8 cellular contexts compared by ENCODE assay signal in the genomic region with DNA sequence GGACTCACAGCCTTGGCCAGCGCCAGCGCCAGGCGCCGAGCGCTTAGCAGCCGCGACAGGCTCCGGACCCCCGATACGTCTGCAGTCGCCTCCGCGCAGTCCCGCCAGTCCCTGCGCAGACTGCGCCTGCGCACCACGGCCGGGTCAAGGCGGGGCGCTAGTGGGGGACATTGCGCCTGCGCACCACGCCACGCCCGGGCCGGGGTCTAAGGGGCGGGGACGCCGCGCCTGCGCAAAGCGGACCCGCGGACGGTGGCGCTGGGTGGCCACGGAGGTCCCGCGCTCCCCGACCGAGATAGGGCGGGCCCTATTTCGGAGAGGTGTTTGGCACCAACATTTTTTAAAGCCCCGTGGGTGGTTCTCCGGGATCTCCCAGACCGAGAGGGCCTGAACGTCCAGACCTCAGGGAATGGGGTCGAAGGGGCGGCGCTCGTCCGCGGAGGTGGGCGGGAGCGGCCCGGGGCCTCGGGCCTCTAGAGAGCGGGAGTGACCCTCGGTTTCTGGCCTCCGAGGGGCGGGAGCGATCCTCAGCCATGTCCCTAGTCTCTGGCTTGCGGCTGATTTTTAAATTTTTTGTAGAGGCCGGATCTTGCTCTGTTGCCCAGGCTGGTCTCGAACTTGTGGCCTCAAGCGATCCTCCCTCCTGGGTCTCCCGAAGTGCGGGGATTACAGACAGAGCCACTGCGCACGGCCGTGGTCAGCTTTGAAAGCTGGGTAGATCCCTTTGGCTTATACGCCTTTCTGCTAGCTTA.
A peak's percentile ranks its signal among the peaks of the same experiment; 100 is the strongest.
DNase-seq lines count a peak whose midpoint lies in the region; ATAC-seq and TF ChIP-seq lines count a peak whose summit lies in the region.
"Not testable (repeated sequence)": the region's sequence is repeated elsewhere in the genome, so short reads cannot be mapped to it uniquely, and the experiment has no call there.

No MANE protein-coding gene starts in this region.

- H3K36me3 ChIP-seq in Caco-2 (ENCODE audit: control insufficient read depth, insufficient read depth, low read length): not testable (repeated sequence)

- not testable (repeated sequence) for H3K36me3 Mint-ChIP-seq in Caco-2 (ENCODE audit: insufficient read depth, unreplicated experiment); neural crest cell (ENCODE audit: low read depth)

- not testable (repeated sequence) for H3K27me3 ChIP-seq in Caco-2 (replicated peaks; ENCODE audit: control insufficient read depth, insufficient read depth, low read length)

- not testable (repeated sequence) for H3K27ac Mint-ChIP-seq in Caco-2 (ENCODE audit: unreplicated experiment)
- peak overlapping the region; percentile 75 for H3K27ac Mint-ChIP-seq in neural crest cell (ENCODE audit: unreplicated experiment)

- in situ Hi-C loops in astrocyte of the cerebellum (cut with HindIII; ENCODE audit: low sequenced_read_pairs): not testable (repeated sequence)

- not testable (repeated sequence) for H3K4me1 Mint-ChIP-seq in Caco-2 (ENCODE audit: low read depth, unreplicated experiment); neural crest cell

- TF ChIP-seq CTCF in Caco-2 (IDR thresholded peaks at IDR 0.05; ENCODE audit: insufficient read depth in 1 of 2, low read depth in 1 of 2, low read length in 1 of 2, severe bottlenecking in 1 of 2, unreplicated experiment in 1 of 2); astrocyte of the cerebellum (IDR thresholded peaks at IDR 0.05; ENCODE audit: low read depth, low read length, missing control alignments); neural crest cell (conservative IDR thresholded peaks at IDR 0.05): not testable (repeated sequence)

- POLR2A ChIA-PET in Caco-2 (lab: Charles Lee): not testable (repeated sequence)

- peak overlapping the region; percentile 57 for H3K4me3 ChIP-seq in Caco-2 (ENCODE audit: low read depth, low read length)
- peak overlapping the region; percentile 61 for H3K4me3 ChIP-seq in astrocyte of the cerebellum (ENCODE audit: low read depth, low read length)

- H3K4me3 Mint-ChIP-seq in Caco-2 (ENCODE audit: unreplicated experiment) (peak overlapping the region; percentile 61), neural crest cell (peak overlapping the region; percentile 86)

- intact Hi-C loops in Caco-2 (cut with micrococcal nuclease; ENCODE audit: unreplicated experiment); Right ventricle myocardium superior (cut with DNase I): not testable (repeated sequence)

- BruUV-seq in Caco-2 (replicated peaks; lab: Mats Ljungman, UMichigan): TSS peak; percentile 85

- DNase-seq in Caco-2 (peak; percentile 87 to 96), T-helper 9 cell (peak; percentile 82), astrocyte of the cerebellum (ENCODE audit: low read depth) (peak; percentile 9), Right ventricle myocardium superior (peak; percentile 95), neural crest cell (ENCODE audit: low read depth, low spot score) (peak; percentile 95)
- peak; percentile 70 to 71 for DNase-seq in stimulated activated CD8-positive, alpha-beta memory T cell treated with anti-CD3 and anti-CD28 coated beads, Interleukin-4, amount 100 ng/mL, for 4 hours (ENCODE audit: low read depth in 2 of 2, low spot score in 1 of 2)

- H3K27me3 Mint-ChIP-seq in Caco-2 (ENCODE audit: insufficient read depth, unreplicated experiment); neural crest cell (ENCODE audit: low read depth): not testable (repeated sequence)

- H3K9me3 Mint-ChIP-seq in Caco-2 (ENCODE audit: unreplicated experiment); neural crest cell: not testable (repeated sequence)

- H3K9me3 ChIP-seq in Caco-2: not testable (repeated sequence)

- H3K4me1 ChIP-seq in Caco-2: not testable (repeated sequence)

- ATAC-seq in GM21381 (IDR thresholded peaks at IDR 0.05; ENCODE audit: unreplicated experiment) (peak; percentile 84), HG03460 (IDR thresholded peaks at IDR 0.05; ENCODE audit: unreplicated experiment) (peak; percentile 79), Right ventricle myocardium superior (ENCODE audit: poor library complexity) (peak; percentile 93)

- CTCF ChIA-PET in Caco-2 (lab: Charles Lee): not testable (repeated sequence)

Comparison
In these comparisons a context has a peak if more than half of its experiments do, and no peak if none do; other contexts are left out.
1. Peak in every context shown above with its lines: DNase-seq, ATAC-seq and H3K4me3 ChIP-seq.
2. DNase-seq: peak in every context shown above with its lines; median percentile 95 in Right ventricle myocardium superior; 95 in neural crest cell; 92 in Caco-2; 82 in T-helper 9 cell; 70 in stimulated activated CD8-positive, alpha-beta memory T cell treated with anti-CD3 and anti-CD28 coated beads, Interleukin-4, amount 100 ng/mL, for 4 hours; 9 in astrocyte of the cerebellum.